ENCODE assay signal across 19 cellular contexts in genomic region chr6:108364470-108364869, GRCh38.
"Had no signal": no experiment of that assay in that cellular context is flagged by ENCODE, and none has a peak within 500 bp of the region (broad histone marks: within the 10 kb centered on the region; RNA-seq: fewer than 3 reads in every experiment).

No MANE protein-coding gene starts in this region.

- H3K4me3 ChIP-seq: mucosa of descending colon, suprapubic skin had no signal

- H3K9me3 Mint-ChIP-seq: activated naive CD4-positive, alpha-beta T cell treated with anti-CD3 and anti-CD28 coated beads, Interleukin-2, amount 50 U/mL, for 24 hours; dendritic cell treated with granulocyte-macrophage colony-stimulating factor and Interleukin-4, amounts not matched to agents 40 ng/mL and 50 ng/mL, for 4 days; natural killer cell; T-helper 1 cell treated with Interleukin-12 subunit alpha and Interleukin-12 subunit beta and Interleukin-4 antibody, amounts not matched to agents 30 μg/mL and 1 μg/mL, for 36 hours; type B pancreatic cell had no signal

- H3K4me1 ChIP-seq: prostate gland, suprapubic skin had no signal

- H3K9me3 ChIP-seq: mucosa of descending colon, prostate gland, suprapubic skin had no signal

- H3K27me3 ChIP-seq: brain microvascular endothelial cell, suprapubic skin had no signal

- DNase-seq: activated T-cell treated with anti-CD3 and anti-CD28 coated beads, Interleukin-2, amount 50 U/mL, for 1 hour; amniotic stem cell; brain microvascular endothelial cell; cerebellar nuclear complex; glutamatergic neuron; left colon; mucosa of descending colon; natural killer cell; occipital lobe; stimulated activated CD4-positive, alpha-beta T cell treated with anti-CD3 and anti-CD28 coated beads, Interleukin-2, amount 100 ng/mL, for 48 hours; stimulated activated CD8-positive, alpha-beta memory T cell treated with anti-CD3 and anti-CD28 coated beads, Interleukin-4, amount 100 ng/mL, for 48 hours; stimulated activated naive CD8-positive, alpha-beta T cell treated with anti-CD3 and anti-CD28 coated beads, Interleukin-15, Interleukin-2, amounts not matched to agents 100 U/mL and 50 U/mL, for 24 hours had no signal

- H3K4me3 Mint-ChIP-seq: activated naive CD4-positive, alpha-beta T cell treated with anti-CD3 and anti-CD28 coated beads, Interleukin-2, amount 50 U/mL, for 24 hours; dendritic cell treated with granulocyte-macrophage colony-stimulating factor and Interleukin-4, amounts not matched to agents 40 ng/mL and 50 ng/mL, for 4 days; natural killer cell; T-helper 1 cell treated with Interleukin-12 subunit alpha and Interleukin-12 subunit beta and Interleukin-4 antibody, amounts not matched to agents 30 μg/mL and 1 μg/mL, for 36 hours; type B pancreatic cell had no signal

- H3K27ac Mint-ChIP-seq: activated naive CD4-positive, alpha-beta T cell treated with anti-CD3 and anti-CD28 coated beads, Interleukin-2, amount 50 U/mL, for 24 hours; dendritic cell treated with granulocyte-macrophage colony-stimulating factor and Interleukin-4, amounts not matched to agents 40 ng/mL and 50 ng/mL, for 4 days; natural killer cell; T-helper 1 cell treated with Interleukin-12 subunit alpha and Interleukin-12 subunit beta and Interleukin-4 antibody, amounts not matched to agents 30 μg/mL and 1 μg/mL, for 36 hours; type B pancreatic cell had no signal

- H3K36me3 ChIP-seq: brain microvascular endothelial cell, prostate gland, suprapubic skin had no signal

- H3K4me1 Mint-ChIP-seq: activated naive CD4-positive, alpha-beta T cell treated with anti-CD3 and anti-CD28 coated beads, Interleukin-2, amount 50 U/mL, for 24 hours; natural killer cell had no signal

- H3K36me3 Mint-ChIP-seq: natural killer cell had no signal

- H3K27ac ChIP-seq: brain microvascular endothelial cell, prostate gland, suprapubic skin had no signal

- ATAC-seq: left colon; mucosa of descending colon; natural killer cell; sciatic nerve; stimulated activated naive CD8-positive, alpha-beta T cell treated with anti-CD3 and anti-CD28 coated beads, Interleukin-15, Interleukin-2, amounts not matched to agents 100 U/mL and 50 U/mL, for 24 hours had no signal

- H3K27me3 Mint-ChIP-seq: activated naive CD4-positive, alpha-beta T cell treated with anti-CD3 and anti-CD28 coated beads, Interleukin-2, amount 50 U/mL, for 24 hours; dendritic cell treated with granulocyte-macrophage colony-stimulating factor and Interleukin-4, amounts not matched to agents 40 ng/mL and 50 ng/mL, for 4 days; type B pancreatic cell had no signal
